In the genomic region with DNA sequence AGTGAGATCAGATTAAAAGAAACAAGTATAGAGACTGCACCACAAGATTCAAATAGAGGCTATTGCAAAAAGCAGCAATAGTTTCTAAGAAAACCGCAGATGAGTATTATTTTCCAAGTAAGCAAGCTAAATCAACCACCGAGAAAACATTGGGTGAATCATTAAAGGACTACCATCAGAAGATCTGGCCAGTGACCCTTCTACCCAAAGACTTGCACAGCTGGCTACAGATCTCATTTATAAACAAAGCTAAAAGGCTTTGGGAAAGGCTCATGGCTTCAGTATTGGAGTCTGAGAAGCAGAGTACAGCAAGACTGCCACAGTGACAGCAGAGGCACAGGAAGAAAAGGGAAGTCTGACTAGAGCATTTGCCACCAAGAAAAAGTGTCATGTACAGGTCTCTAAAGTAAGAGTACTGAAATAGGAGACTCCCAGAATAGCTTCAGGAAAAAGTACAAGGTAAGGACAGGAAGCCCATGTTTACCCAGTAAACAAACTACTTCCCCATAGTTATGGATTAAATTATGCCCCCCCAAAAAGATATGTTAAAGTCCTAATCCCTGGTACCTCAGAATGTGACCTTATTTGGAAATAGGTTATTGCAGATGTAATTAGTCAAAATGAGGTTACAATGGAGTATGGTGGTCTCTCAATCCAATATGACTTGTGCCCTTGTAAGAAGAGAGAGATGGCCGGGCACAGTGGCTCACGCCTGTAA, we compare ENCODE assay signal across 8 cellular contexts. TPM values are rescaled to one million over a fixed set of nuclear protein-coding genes. Genes with fewer than 3 reads are reported as not detected.
A peak's percentile ranks its signal among the peaks of the same experiment; 100 is the strongest.
DNase-seq lines count a peak whose midpoint lies in the region; ATAC-seq and TF ChIP-seq lines count a peak whose summit lies in the region.

No MANE protein-coding gene starts in this region.

- CTCF ChIA-PET in RWPE1 (lab: Yijun Ruan, JAX) = interaction anchor here (0.6 kb wide), 1 partner anchor 78 kb away, joined by 3 read pairs; no protein-coding TSS in a partner anchor

- no peak overlapping the region for H2BK15ac ChIP-seq in mesendoderm (replicated peaks; ENCODE audit: low read depth)

- no peak overlapping the region for H3K4ac ChIP-seq in mesendoderm (ENCODE audit: low read depth, low read length)

- POLR2A ChIA-PET in RWPE1 (lab: Yijun Ruan, JAX; ENCODE audit: low non-redundant PET) = no interaction called here

- no peak overlapping the region for H3K23ac ChIP-seq in mesendoderm (ENCODE audit: low read length)

- H2AK5ac ChIP-seq in mesendoderm (ENCODE audit: low read length) = no peak overlapping the region

- no peak overlapping the region for H4K5ac ChIP-seq in mesendoderm (ENCODE audit: low read length)

- DNase-seq in AG08396 (ENCODE audit: low spot score) (peak; percentile 32), RWPE1 (ENCODE audit: low spot score) (no peak), NCI-H526 treated with DMSO at 0.1 percent for 48 hours (lab: John Stamatoyannopoulos, UW) (no peak), mesendoderm (no peak)
- no peak for DNase-seq in activated effector memory CD4-positive, alpha-beta T cell treated with anti-CD3 and anti-CD28 coated beads, Interleukin-2, amount 50 U/mL, for 16 hours

- H4K8ac ChIP-seq in mesendoderm (ENCODE audit: low read depth, low read length) = no peak overlapping the region

- ATAC-seq in GM19397 (IDR thresholded peaks at IDR 0.05; ENCODE audit: unreplicated experiment) (peak; percentile 93), HG03064 (IDR thresholded peaks at IDR 0.05; ENCODE audit: low read depth, unreplicated experiment) (peak; percentile 89)

- H3K4me2 ChIP-seq in mesendoderm (ENCODE audit: low read length) = no peak overlapping the region

- no peaks in the 10 kb centered on the region for H3K79me2 ChIP-seq in mesendoderm (ENCODE audit: control insufficient read depth, insufficient read depth, low read length)

- peaks cover 6% of the 10 kb centered on the region for H3K4me1 Mint-ChIP-seq in T-helper 1 cell treated with Interleukin-12 subunit alpha and Interleukin-12 subunit beta and Interleukin-4 antibody, amounts not matched to agents 30 μg/mL and 1 μg/mL, for 36 hours (ENCODE audit: low read depth)

- no peaks in the 10 kb centered on the region for H3K36me3 ChIP-seq in mesendoderm (ENCODE audit: control insufficient read depth, insufficient read depth, low read length)

- H3K4me1 ChIP-seq in mesendoderm (ENCODE audit: control insufficient read depth, low read depth, low read length) = no peaks in the 10 kb centered on the region

- H3K9me3 Mint-ChIP-seq in T-helper 1 cell treated with Interleukin-12 subunit alpha and Interleukin-12 subunit beta and Interleukin-4 antibody, amounts not matched to agents 30 μg/mL and 1 μg/mL, for 36 hours = peaks cover 34% of the 10 kb centered on the region

- no peak overlapping the region for H3K4me3 ChIP-seq in mesendoderm (ENCODE audit: low read length)

- no peak overlapping the region for H3K4me3 Mint-ChIP-seq in T-helper 1 cell treated with Interleukin-12 subunit alpha and Interleukin-12 subunit beta and Interleukin-4 antibody, amounts not matched to agents 30 μg/mL and 1 μg/mL, for 36 hours

- no peak overlapping the region for H2BK120ac ChIP-seq in mesendoderm (ENCODE audit: low read depth, low read length)

- WGBS in mesendoderm (ENCODE audit: extremely low coverage, insufficient coverage, low lambda C conversion rate) = no CpG with 5 or more reads among the region's 4 CpGs

- TF ChIP-seq CTCF in RWPE1 (conservative IDR thresholded peaks at IDR 0.05; ENCODE audit: low read depth) = no peak

- no peaks in the 10 kb centered on the region for H3K79me1 ChIP-seq in mesendoderm (ENCODE audit: low read length)

- no peaks in the 10 kb centered on the region for H3K27me3 Mint-ChIP-seq in T-helper 1 cell treated with Interleukin-12 subunit alpha and Interleukin-12 subunit beta and Interleukin-4 antibody, amounts not matched to agents 30 μg/mL and 1 μg/mL, for 36 hours (ENCODE audit: low read depth)

- no peak overlapping the region for H3K56ac ChIP-seq in mesendoderm (ENCODE audit: low read length)

- H3K27ac ChIP-seq in RWPE1 (no peak overlapping the region), mesendoderm (ENCODE audit: low read depth, low read length) (no peak overlapping the region)

- peaks cover 9% of the 10 kb centered on the region for H3K36me3 Mint-ChIP-seq in T-helper 1 cell treated with Interleukin-12 subunit alpha and Interleukin-12 subunit beta and Interleukin-4 antibody, amounts not matched to agents 30 μg/mL and 1 μg/mL, for 36 hours (ENCODE audit: low read depth)

- no peak overlapping the region for H3K18ac ChIP-seq in mesendoderm (ENCODE audit: low read length)

- no peak overlapping the region for H2BK5ac ChIP-seq in mesendoderm (ENCODE audit: low read length)

- no peak overlapping the region for H3K9ac ChIP-seq in mesendoderm (ENCODE audit: low read length)

- peak overlapping the region; percentile 66 for H3K27ac Mint-ChIP-seq in T-helper 1 cell treated with Interleukin-12 subunit alpha and Interleukin-12 subunit beta and Interleukin-4 antibody, amounts not matched to agents 30 μg/mL and 1 μg/mL, for 36 hours

- no peaks in the 10 kb centered on the region for H3K27me3 ChIP-seq in mesendoderm (ENCODE audit: insufficient read depth, low read length, poor library complexity)

RNA-seq across cellular contexts. Expression of a gene that starts 19.0 kb away (rescaled TPM):
- 5.9 TPM for polyA plus RNA-seq in mesendoderm (2013, experiment 1 of 2)
- 5.4 TPM for polyA plus RNA-seq in mesendoderm (2013, experiment 2 of 2)

RNA-seq across cellular contexts. Expression of a gene that starts 38.3 kb away (rescaled TPM):
- 4.8 TPM for polyA plus RNA-seq in mesendoderm (2013, experiment 1 of 2)
- 5.1 TPM for polyA plus RNA-seq in mesendoderm (2013, experiment 2 of 2)
